Comparison of ENCODE assay signal across 22 cellular contexts in genomic region chr9:93253633-93254032, GRCh38.
"Had no signal": no experiment of that assay in that cellular context is flagged by ENCODE, and none has a peak within 500 bp of the region (broad histone marks: within the 10 kb centered on the region; RNA-seq: fewer than 3 reads in every experiment).

No MANE protein-coding gene starts in this region.

- H3K9me3 Mint-ChIP-seq: IgD-negative memory B cell had no signal

- H3K36me3 Mint-ChIP-seq: IgD-negative memory B cell had no signal

- H3K4me1 Mint-ChIP-seq: IgD-negative memory B cell had no signal

- ATAC-seq: HepG2, K562, SK-N-SH treated with all-trans-retinoic acid at 6 μM for 48 hours had no signal

- H3K27ac Mint-ChIP-seq: IgD-negative memory B cell had no signal

- H3K36me3 ChIP-seq: SJCRH30 had no signal

- H3K9me3 ChIP-seq: SJCRH30 had no signal

- H3K4me1 ChIP-seq: SJCRH30 had no signal

- H3K27ac ChIP-seq: KMS-11, SJCRH30 had no signal

- DNase-seq: Kasumi-1, MM.1S, NCI-H1092 treated with DMSO at 0.1 percent for 48 hours, NCI-H1436, NCI-H187, NCI-H2029, NCI-H2081 treated with DMSO at 0.1 percent for 48 hours, NCI-H2171, NCI-H226, NCI-H446, NCI-H510A, NCI-H524 treated with DMSO at 0.1 percent for 48 hours, NCI-H69, NCI-H774, RPMI8226, SHP77 treated with DMSO at 0.1 percent for 48 hours, SJCRH30 had no signal

- H3K4me3 ChIP-seq: K562, SJCRH30 had no signal

- H3K4me3 Mint-ChIP-seq: IgD-negative memory B cell had no signal
